Comparison of ENCODE assay signal across 1 cellular context in genomic region chr2:84970266-84970955, GRCh38.
TF ChIP-seq lines count a peak whose summit lies in the region.

No MANE protein-coding gene starts in this region.

TF ChIP-seq in HepG2, 621 proteins besides CTCF, POLR2A, EP300 and RAD21 (continued from another document):
- TF ChIP-seq MTA3 (CRISPR knock-in tag; IDR thresholded peaks at IDR 0.05) (no peak), ZNF33A (CRISPR knock-in tag; IDR thresholded peaks at IDR 0.05; ENCODE audit: borderline replicate concordance) (peak; percentile 3; the same call in 1 of the 2 replicates), TFDP2 (CRISPR knock-in tag; IDR thresholded peaks at IDR 0.05) (no peak; the same call in 1 of the 2 replicates), ZNF770 (CRISPR knock-in tag; IDR thresholded peaks at IDR 0.05) (peak; percentile 47; the same call in 1 of the 2 replicates), ISX (CRISPR knock-in tag; conservative IDR thresholded peaks at IDR 0.05) (peak; percentile 26; the same call in 1 of the 2 replicates), SAP130 (CRISPR knock-in tag; IDR thresholded peaks at IDR 0.05; ENCODE audit: low read depth) (peak; percentile 27), KDM2A (CRISPR knock-in tag; IDR thresholded peaks at IDR 0.05; ENCODE audit: borderline replicate concordance, low read depth) (peak; percentile 68; the same call in 1 of the 2 replicates), ESRRA (CRISPR knock-in tag; IDR thresholded peaks at IDR 0.05; ENCODE audit: low read depth) (no peak), RBFOX2 (IDR thresholded peaks at IDR 0.05; ENCODE audit: low read depth, low read length) (peak; percentile 90), ZNF260 (CRISPR knock-in tag; IDR thresholded peaks at IDR 0.05; ENCODE audit: borderline replicate concordance, low read depth) (no peak), ZIK1 (CRISPR knock-in tag; IDR thresholded peaks at IDR 0.05; ENCODE audit: borderline replicate concordance, low read depth) (0 out of 2 replicates have a peak, but pooled peaks have one; percentile 43), ZNF503 (CRISPR knock-in tag; IDR thresholded peaks at IDR 0.05) (0 out of 2 replicates have a peak, but pooled peaks have one; percentile 14), CC2D1A (CRISPR knock-in tag; IDR thresholded peaks at IDR 0.05) (peak; percentile 43; the same call in 1 of the 2 replicates), HBP1 (CRISPR knock-in tag; IDR thresholded peaks at IDR 0.05; ENCODE audit: low read depth) (no peak), ZNF274 (CRISPR knock-in tag; IDR thresholded peaks at IDR 0.05) (0 out of 2 replicates have a peak, but pooled peaks have one; percentile 38)
